ENCODE assay signal across 29 cellular contexts in the genomic region with DNA sequence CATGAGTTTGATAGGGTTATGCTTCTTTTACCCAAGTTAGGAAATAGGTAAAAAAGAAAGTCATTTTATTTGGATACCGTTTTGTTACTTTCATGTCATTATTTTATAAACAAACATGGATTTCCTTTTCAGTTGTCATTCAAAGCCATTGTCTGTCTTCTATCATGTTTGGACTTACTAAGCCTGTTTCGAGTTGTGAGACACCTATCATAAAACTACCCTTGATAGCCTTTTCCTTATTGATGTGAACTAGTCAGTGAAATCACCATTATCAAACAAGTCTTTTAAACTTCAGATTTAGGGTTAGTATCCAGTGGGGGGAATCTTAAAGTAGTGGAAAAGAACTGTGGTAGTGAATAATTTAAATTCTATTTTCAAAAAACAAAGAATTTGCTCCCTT.
"Had no signal": no experiment of that assay in that cellular context is flagged by ENCODE, and none has a peak within 500 bp of the region (broad histone marks: within the 10 kb centered on the region; RNA-seq: fewer than 3 reads in every experiment).

No MANE protein-coding gene starts in this region.

- H3K27me3 ChIP-seq: neutrophil, right lobe of liver, sigmoid colon, stomach, thyroid gland, tibial nerve, upper lobe of left lung, vagina had no signal

- ATAC-seq: natural killer cell treated with Interleukin-12 subunit alpha and Interleukin-12 subunit beta and Interleukin-15 and Interleukin-18, amount 100 ng/mL, for 72 hours; psoas muscle; right cardiac atrium; right lobe of liver; stimulated activated effector memory CD8-positive, alpha-beta T cell treated with anti-CD3 and anti-CD28 coated beads, Interleukin-12 subunit alpha, Interleukin-12 subunit beta, amount 100 ng/mL, for 72 hours; stimulated activated naive B cell treated with anti-CD40 and anti-IgM and Interleukin-4, amounts not matched to agents 10 μg/mL and 1 μg/mL and 100 μg/mL, for 72 hours had no signal

- FAIRE-seq: urothelium cell line had no signal

- H3K9me3 ChIP-seq: neutrophil, psoas muscle, right lobe of liver, sigmoid colon, stomach, thoracic aorta, thyroid gland, tibial nerve, upper lobe of left lung, vagina had no signal

- H3K9me3 Mint-ChIP-seq: natural killer cell treated with Interleukin-12 subunit alpha and Interleukin-12 subunit beta and Interleukin-15 and Interleukin-18, amount 100 ng/mL, for 72 hours; nephron progenitor cell; neural crest cell; stimulated activated effector memory CD8-positive, alpha-beta T cell treated with anti-CD3 and anti-CD28 coated beads, Interleukin-12 subunit alpha, Interleukin-12 subunit beta, amount 100 ng/mL, for 72 hours; stimulated activated naive B cell treated with anti-CD40 and anti-IgM and Interleukin-4, amounts not matched to agents 10 μg/mL and 1 μg/mL and 100 μg/mL, for 72 hours; stimulated activated naive CD8-positive, alpha-beta T cell treated with anti-CD3 and anti-CD28 coated beads, Interleukin-15, Interleukin-2, amounts not matched to agents 100 ng/mL and 50 ng/mL, for 24 hours had no signal

- H3K36me3 ChIP-seq: neutrophil had no signal

- H3K4me3 Mint-ChIP-seq: natural killer cell treated with Interleukin-12 subunit alpha and Interleukin-12 subunit beta and Interleukin-15 and Interleukin-18, amount 100 ng/mL, for 72 hours; nephron progenitor cell; neural crest cell; stimulated activated effector memory CD8-positive, alpha-beta T cell treated with anti-CD3 and anti-CD28 coated beads, Interleukin-12 subunit alpha, Interleukin-12 subunit beta, amount 100 ng/mL, for 72 hours; stimulated activated naive B cell treated with anti-CD40 and anti-IgM and Interleukin-4, amounts not matched to agents 10 μg/mL and 1 μg/mL and 100 μg/mL, for 72 hours; stimulated activated naive CD8-positive, alpha-beta T cell treated with anti-CD3 and anti-CD28 coated beads, Interleukin-15, Interleukin-2, amounts not matched to agents 100 ng/mL and 50 ng/mL, for 24 hours had no signal

- H3K27me3 Mint-ChIP-seq: progenitor cell of endocrine pancreas; stimulated activated naive B cell treated with anti-CD40 and anti-IgM and Interleukin-4, amounts not matched to agents 10 μg/mL and 1 μg/mL and 100 μg/mL, for 72 hours had no signal

- H3K36me3 Mint-ChIP-seq: natural killer cell treated with Interleukin-12 subunit alpha and Interleukin-12 subunit beta and Interleukin-15 and Interleukin-18, amount 100 ng/mL, for 72 hours had no signal

- DNase-seq: nephron progenitor cell; nucleus accumbens; posterior cingulate gyrus; psoas muscle; right cardiac atrium; right lobe of liver; sigmoid colon; small intestine; stimulated activated CD4-positive, alpha-beta T cell treated with anti-CD3 and anti-CD28 coated beads, Interleukin-15, amount 100 ng/mL, for 24 hours; stimulated activated CD4-positive, alpha-beta T cell treated with anti-CD3 and anti-CD28 coated beads, Interleukin-2, amount 100 ng/mL, for 24 hours; stimulated activated CD4-positive, alpha-beta T cell treated with anti-CD3 and anti-CD28 coated beads, Interleukin-2, amount 100 ng/mL, for 48 hours; stimulated activated CD4-positive, alpha-beta T cell treated with anti-CD3 and anti-CD28 coated beads, Interleukin-4, amount 100 ng/mL, for 24 hours; stimulated activated naive B cell treated with anti-CD40 and anti-IgM and Interleukin-4, amounts not matched to agents 10 μg/mL and 1 μg/mL and 100 μg/mL, for 72 hours; stimulated activated naive CD4-positive, alpha-beta T cell treated with Interleukin-2 at 50 U/mL for 16 hours; stomach; thyroid gland; trophoblast cell; upper lobe of left lung had no signal

- H3K4me3 ChIP-seq: psoas muscle, right lobe of liver, sigmoid colon, stomach, thoracic aorta, thyroid gland, tibial nerve, upper lobe of left lung, vagina had no signal

- H3K27ac ChIP-seq: neutrophil, parathyroid adenoma, psoas muscle, right lobe of liver, sigmoid colon, stomach, thoracic aorta, thyroid gland, tibial nerve, vagina had no signal

- H3K27ac Mint-ChIP-seq: natural killer cell treated with Interleukin-12 subunit alpha and Interleukin-12 subunit beta and Interleukin-15 and Interleukin-18, amount 100 ng/mL, for 72 hours; nephron progenitor cell; stimulated activated effector memory CD8-positive, alpha-beta T cell treated with anti-CD3 and anti-CD28 coated beads, Interleukin-12 subunit alpha, Interleukin-12 subunit beta, amount 100 ng/mL, for 72 hours; stimulated activated naive B cell treated with anti-CD40 and anti-IgM and Interleukin-4, amounts not matched to agents 10 μg/mL and 1 μg/mL and 100 μg/mL, for 72 hours; stimulated activated naive CD8-positive, alpha-beta T cell treated with anti-CD3 and anti-CD28 coated beads, Interleukin-15, Interleukin-2, amounts not matched to agents 100 ng/mL and 50 ng/mL, for 24 hours had no signal

- H3K4me1 ChIP-seq: parathyroid adenoma, right lobe of liver, sigmoid colon, thyroid gland, tibial nerve, vagina had no signal

- H3K4me1 Mint-ChIP-seq: nephron progenitor cell; neural crest cell; stimulated activated effector memory CD8-positive, alpha-beta T cell treated with anti-CD3 and anti-CD28 coated beads, Interleukin-12 subunit alpha, Interleukin-12 subunit beta, amount 100 ng/mL, for 72 hours; stimulated activated naive B cell treated with anti-CD40 and anti-IgM and Interleukin-4, amounts not matched to agents 10 μg/mL and 1 μg/mL and 100 μg/mL, for 72 hours had no signal
